Comparison of ENCODE assay signal across 9 cellular contexts in the genomic region with DNA sequence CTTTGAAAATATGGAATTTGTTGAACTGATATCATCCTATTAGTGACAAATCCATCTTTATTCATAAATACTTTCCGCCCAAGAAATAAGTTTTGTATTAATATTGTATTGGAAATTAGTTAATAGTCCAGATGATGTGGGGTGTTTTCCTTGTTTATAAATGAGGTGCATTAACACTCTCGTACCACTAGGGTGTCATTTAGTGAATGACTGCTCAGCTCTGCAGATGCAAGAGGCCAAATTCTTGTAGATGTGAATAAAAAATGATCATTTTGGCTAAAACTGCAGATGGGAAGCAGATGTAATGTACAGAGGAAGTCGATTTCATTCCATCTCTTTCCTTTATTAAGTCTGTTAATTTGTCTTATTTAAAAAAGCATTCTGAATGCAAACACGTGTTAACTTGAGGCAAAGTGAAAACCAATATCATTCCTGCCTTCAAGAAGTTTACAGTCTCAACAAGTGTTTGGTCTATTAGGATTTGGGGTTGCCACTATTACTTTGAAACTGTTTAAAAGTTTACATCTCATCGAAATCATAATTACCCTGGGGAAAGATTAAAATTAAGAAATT.
A peak's percentile ranks its signal among the peaks of the same experiment; 100 is the strongest.
DNase-seq lines count a peak whose midpoint lies in the region; ATAC-seq, FAIRE-seq and TF ChIP-seq lines count a peak whose summit lies in the region.
"Had no signal": no experiment of that assay in that cellular context is flagged by ENCODE, and none has a peak within 500 bp of the region (broad histone marks: within the 10 kb centered on the region; RNA-seq: fewer than 3 reads in every experiment).

No MANE protein-coding gene starts in this region.

- TF ChIP-seq CTCF in heart right ventricle (IDR thresholded peaks at IDR 0.05): peak; percentile 29 to 64 (median 55)
- peak; percentile 66 for TF ChIP-seq CTCF in fibroblast of pulmonary artery (IDR thresholded peaks at IDR 0.05; ENCODE audit: low read length, missing control alignments)

- H3K4me3 ChIP-seq in heart right ventricle (no peak overlapping the region), fibroblast of pulmonary artery (replicated peaks; ENCODE audit: low read depth, low read length) (no peak overlapping the region)

- intact Hi-C loops in heart right ventricle (cut with DNase I) (no loop called here), Right ventricle myocardium inferior (cut with DNase I) (loop anchor here (10.0 kb wide), 1 partner anchor 319 kb away; the partner anchor contains the start of gene SOD3)

- peaks cover 20% of the 10 kb centered on the region for H3K4me1 Mint-ChIP-seq in stimulated activated effector memory CD8-positive, alpha-beta T cell treated with anti-CD3 and anti-CD28 coated beads, Interleukin-12 subunit alpha, Interleukin-12 subunit beta, amount 100 ng/mL, for 72 hours

- no peak overlapping the region for H3K27ac Mint-ChIP-seq in stimulated activated effector memory CD8-positive, alpha-beta T cell treated with anti-CD3 and anti-CD28 coated beads, Interleukin-12 subunit alpha, Interleukin-12 subunit beta, amount 100 ng/mL, for 72 hours
- H3K27ac Mint-ChIP-seq: stimulated activated naive B cell treated with anti-CD40 and anti-IgM and Interleukin-4, amounts not matched to agents 10 μg/mL and 1 μg/mL and 100 μg/mL, for 72 hours had no signal

- peaks cover 13% of the 10 kb centered on the region for H3K36me3 Mint-ChIP-seq in stimulated activated effector memory CD8-positive, alpha-beta T cell treated with anti-CD3 and anti-CD28 coated beads, Interleukin-12 subunit alpha, Interleukin-12 subunit beta, amount 100 ng/mL, for 72 hours
- H3K36me3 Mint-ChIP-seq: stimulated activated naive B cell treated with anti-CD40 and anti-IgM and Interleukin-4, amounts not matched to agents 10 μg/mL and 1 μg/mL and 100 μg/mL, for 72 hours had no signal

- ATAC-seq in heart right ventricle: no peak
- no peak for ATAC-seq in Right ventricle myocardium inferior
- ATAC-seq in stimulated activated effector memory CD8-positive, alpha-beta T cell treated with anti-CD3 and anti-CD28 coated beads, Interleukin-12 subunit alpha, Interleukin-12 subunit beta, amount 100 ng/mL, for 72 hours: no peak
- no peak for ATAC-seq in HG03439 (IDR thresholded peaks at IDR 0.05; ENCODE audit: unreplicated experiment)
- no peak for ATAC-seq in GM21825 (IDR thresholded peaks at IDR 0.05; ENCODE audit: unreplicated experiment)
- ATAC-seq: stimulated activated naive B cell treated with anti-CD40 and anti-IgM and Interleukin-4, amounts not matched to agents 10 μg/mL and 1 μg/mL and 100 μg/mL, for 72 hours had no signal

- no peaks in the 10 kb centered on the region for H3K36me3 ChIP-seq in heart right ventricle

- no peak overlapping the region for H3K4me3 Mint-ChIP-seq in stimulated activated effector memory CD8-positive, alpha-beta T cell treated with anti-CD3 and anti-CD28 coated beads, Interleukin-12 subunit alpha, Interleukin-12 subunit beta, amount 100 ng/mL, for 72 hours
- H3K4me3 Mint-ChIP-seq: stimulated activated naive B cell treated with anti-CD40 and anti-IgM and Interleukin-4, amounts not matched to agents 10 μg/mL and 1 μg/mL and 100 μg/mL, for 72 hours had no signal

- peaks cover 0 to 42% (median 10%) of the 10 kb centered on the region in 7 donors for H3K27me3 ChIP-seq in heart right ventricle

- H3K9me3 ChIP-seq in heart right ventricle: no peaks in the 10 kb centered on the region

- no peaks in the 10 kb centered on the region for H3K9me3 Mint-ChIP-seq in stimulated activated effector memory CD8-positive, alpha-beta T cell treated with anti-CD3 and anti-CD28 coated beads, Interleukin-12 subunit alpha, Interleukin-12 subunit beta, amount 100 ng/mL, for 72 hours

- DNase-seq in heart right ventricle: no peak
- no peak for DNase-seq in Right ventricle myocardium inferior (ENCODE audit: missing footprints)
- peak; percentile 22 for DNase-seq in NCI-H69 (lab: John Stamatoyannopoulos, UW)
- peak; percentile 46 for DNase-seq in fibroblast of pulmonary artery (ENCODE audit: low read depth)
- DNase-seq in urothelium cell line (ENCODE audit: low spot score): peak; percentile 9
- no peak for DNase-seq in stimulated activated effector memory CD8-positive, alpha-beta T cell treated with anti-CD3 and anti-CD28 coated beads, Interleukin-12 subunit alpha, Interleukin-12 subunit beta, amount 100 ng/mL, for 72 hours (ENCODE audit: low spot score in 2 of 2)
- DNase-seq: stimulated activated naive B cell treated with anti-CD40 and anti-IgM and Interleukin-4, amounts not matched to agents 10 μg/mL and 1 μg/mL and 100 μg/mL, for 72 hours had no signal

- 61 to 62% methylated on average over 5 of the region's 5 CpGs for WGBS in heart right ventricle, 2 donors

- H3K27ac ChIP-seq in heart right ventricle: no peak overlapping the region

- peaks cover 0 to 29% (median 17%) of the 10 kb centered on the region in 9 donors for H3K4me1 ChIP-seq in heart right ventricle

- FAIRE-seq in urothelium cell line (lab: Jason Lieb, UNC): no peak

Comparison
In these comparisons a context has a peak if more than half of its experiments do, and no peak if none do; other contexts are left out.
1. DNase-seq: peak in NCI-H69 (single experiment), fibroblast of pulmonary artery (single experiment) and urothelium cell line (single experiment); none in heart right ventricle (0 of 2), Right ventricle myocardium inferior (single experiment) and stimulated activated effector memory CD8-positive, alpha-beta T cell treated with anti-CD3 and anti-CD28 coated beads, Interleukin-12 subunit alpha, Interleukin-12 subunit beta, amount 100 ng/mL, for 72 hours (0 of 2).